27 cellular contexts compared by ENCODE assay signal in genomic region chr19:29612801-29613595, GRCh38.
"Had no signal": no experiment of that assay in that cellular context is flagged by ENCODE, and none has a peak within 500 bp of the region (broad histone marks: within the 10 kb centered on the region; RNA-seq: fewer than 3 reads in every experiment).

No MANE protein-coding gene starts in this region.

- H3K9me3 Mint-ChIP-seq: activated T-helper 1 cell treated with anti-CD3 and anti-CD28 coated beads, Interleukin-12 subunit alpha, Interleukin-12 subunit beta, Interleukin-2, Interleukin-4 antibody, amounts not matched to agents 30 ng/mL and 10 ng/mL and 1 ng/mL, durations not matched to agents 14 hours and 24 hours and 36 hours; effector memory CD8-positive, alpha-beta T cell; nephron; stimulated activated naive CD8-positive, alpha-beta T cell treated with anti-CD3 and anti-CD28 coated beads, Interleukin-15, Interleukin-2, amounts not matched to agents 100 ng/mL and 50 ng/mL, for 24 hours; type B pancreatic cell had no signal

- H3K4me3 Mint-ChIP-seq: activated CD8-positive, alpha-beta T cell treated with anti-CD3 and anti-CD28 coated beads, Interleukin-2, amount 10 ng/mL, durations not matched to agents 7 days and 5 days; activated T-helper 1 cell treated with anti-CD3 and anti-CD28 coated beads, Interleukin-12 subunit alpha, Interleukin-12 subunit beta, Interleukin-2, Interleukin-4 antibody, amounts not matched to agents 30 ng/mL and 10 ng/mL and 1 ng/mL, durations not matched to agents 14 hours and 24 hours and 36 hours; nephron; stimulated activated naive CD8-positive, alpha-beta T cell treated with anti-CD3 and anti-CD28 coated beads, Interleukin-15, Interleukin-2, amounts not matched to agents 100 ng/mL and 50 ng/mL, for 24 hours; type B pancreatic cell had no signal

- H3K27me3 Mint-ChIP-seq: effector memory CD8-positive, alpha-beta T cell; stimulated activated naive CD8-positive, alpha-beta T cell treated with anti-CD3 and anti-CD28 coated beads, Interleukin-15, Interleukin-2, amounts not matched to agents 100 ng/mL and 50 ng/mL, for 24 hours; type B pancreatic cell had no signal

- DNase-seq: activated CD4-positive, alpha-beta T cell treated with anti-CD3 and anti-CD28 coated beads for 1 hour; activated CD4-positive, alpha-beta T cell treated with anti-CD3 and anti-CD28 coated beads, Interleukin-2, amount 50 U/mL, for 1 hour; activated CD8-positive, alpha-beta T cell treated with anti-CD3 and anti-CD28 coated beads, Interleukin-2, amount 10 ng/mL, durations not matched to agents 7 days and 5 days; activated gamma-delta T cell; activated naive CD4-positive, alpha-beta T cell treated with anti-CD3 and anti-CD28 coated beads, Interleukin-2, amount 50 U/mL, for 16 hours; adrenal gland; brain microvascular endothelial cell; caudate nucleus; colonic mucosa; effector memory CD8-positive, alpha-beta T cell; gastrocnemius medialis; hypothalamus; left ventricle myocardium superior; mammary epithelial cell; midbrain; retina; stimulated activated CD4-positive, alpha-beta T cell treated with anti-CD3 and anti-CD28 coated beads, Interleukin-4, amount 100 ng/mL, for 1 hour; WERI-Rb-1 had no signal

- H3K4me1 ChIP-seq: adrenal gland, ascending aorta, colonic mucosa, suprapubic skin had no signal

- H3K9me3 ChIP-seq: adrenal gland, ascending aorta, colonic mucosa, esophagus muscularis mucosa, gastrocnemius medialis, suprapubic skin had no signal

- ATAC-seq: activated CD8-positive, alpha-beta T cell treated with anti-CD3 and anti-CD28 coated beads, Interleukin-2, amount 10 ng/mL, durations not matched to agents 7 days and 5 days; effector memory CD8-positive, alpha-beta T cell; gastrocnemius medialis; left ventricle myocardium superior; SK-N-SH treated with all-trans-retinoic acid at 6 μM for 48 hours had no signal

- H3K27ac Mint-ChIP-seq: activated CD8-positive, alpha-beta T cell treated with anti-CD3 and anti-CD28 coated beads, Interleukin-2, amount 10 ng/mL, durations not matched to agents 7 days and 5 days; activated T-helper 1 cell treated with anti-CD3 and anti-CD28 coated beads, Interleukin-12 subunit alpha, Interleukin-12 subunit beta, Interleukin-2, Interleukin-4 antibody, amounts not matched to agents 30 ng/mL and 10 ng/mL and 1 ng/mL, durations not matched to agents 14 hours and 24 hours and 36 hours; nephron; stimulated activated naive CD8-positive, alpha-beta T cell treated with anti-CD3 and anti-CD28 coated beads, Interleukin-15, Interleukin-2, amounts not matched to agents 100 ng/mL and 50 ng/mL, for 24 hours; type B pancreatic cell had no signal

- H3K27me3 ChIP-seq: adrenal gland, ascending aorta, brain microvascular endothelial cell, colonic mucosa, dorsolateral prefrontal cortex, esophagus muscularis mucosa, gastrocnemius medialis, suprapubic skin had no signal

- H3K27ac ChIP-seq: adrenal gland, ascending aorta, brain microvascular endothelial cell, colonic mucosa, dorsolateral prefrontal cortex, esophagus muscularis mucosa, gastrocnemius medialis, suprapubic skin, WERI-Rb-1 had no signal

- H3K4me3 ChIP-seq: adrenal gland, ascending aorta, colonic mucosa, dorsolateral prefrontal cortex, esophagus muscularis mucosa, gastrocnemius medialis, suprapubic skin had no signal
